Comparison of ENCODE assay signal across 27 cellular contexts in genomic region chr11:77037057-77037456, GRCh38. TPM values are rescaled to one million over a fixed set of nuclear protein-coding genes. Genes with fewer than 3 reads are reported as not detected.
"Had no signal": no experiment of that assay in that cellular context is flagged by ENCODE, and none has a peak within 500 bp of the region (broad histone marks: within the 10 kb centered on the region; RNA-seq: fewer than 3 reads in every experiment).

No MANE protein-coding gene starts in this region.

- H3K9me3 ChIP-seq: MG63 had no signal

- DNase-seq: activated CD4-positive, alpha-beta memory T cell treated with anti-CD3 and anti-CD28 coated beads for 36 hours; activated CD4-positive, alpha-beta T cell treated with anti-CD3 and anti-CD28 coated beads, Interleukin-2, amount 10 ng/mL, durations not matched to agents 7 days and 5 days; activated CD4-positive, CD25-positive, alpha-beta regulatory T cell; activated CD8-positive, alpha-beta memory T cell treated with anti-CD3 and anti-CD28 coated beads for 24 hours; activated gamma-delta T cell; activated naive CD4-positive, alpha-beta T cell treated with anti-CD3 and anti-CD28 coated beads for 36 hours; activated T-cell treated with anti-CD3 and anti-CD28 coated beads, Interleukin-2, amount 50 U/mL, for 4 hours; amygdala; brain microvascular endothelial cell; MG63; MV-4-11; NCI-H1092 treated with DMSO at 0.1 percent for 48 hours; NCI-H1417 treated with DMSO at 0.1 percent for 48 hours; NCI-H1694; NCI-H2029 treated with DMSO at 0.1 percent for 48 hours; NCI-H446; NCI-H524; PC-3; SIG-M5; T-helper 2 cell; T1000 had no signal

- H3K36me3 ChIP-seq: brain microvascular endothelial cell, cardiac muscle cell, MG63 had no signal

- H3K9ac ChIP-seq: KMS-11 had no signal

- H3K4me2 ChIP-seq: KMS-11 had no signal

- ATAC-seq: activated T-cell treated with anti-CD3 and anti-CD28 coated beads, Interleukin-2, amount 50 U/mL, for 4 hours; activated T-helper 17 cell treated with anti-CD3 and anti-CD28 coated beads, Interleukin-2, amount 50 U/mL, for 72 hours; PC-3 had no signal

- H3K27ac Mint-ChIP-seq: activated CD4-positive, alpha-beta memory T cell treated with anti-CD3 and anti-CD28 coated beads for 36 hours; activated CD4-positive, alpha-beta T cell treated with anti-CD3 and anti-CD28 coated beads, Interleukin-2, amount 10 ng/mL, durations not matched to agents 7 days and 5 days; activated naive CD4-positive, alpha-beta T cell treated with anti-CD3 and anti-CD28 coated beads for 36 hours; activated naive CD8-positive, alpha-beta T cell; activated T-helper 17 cell treated with anti-CD3 and anti-CD28 coated beads, Interleukin-2, amount 50 U/mL, for 72 hours had no signal

- FAIRE-seq: TTC549 had no signal

- H3K9me3 Mint-ChIP-seq: activated CD4-positive, alpha-beta memory T cell treated with anti-CD3 and anti-CD28 coated beads for 36 hours; activated CD4-positive, alpha-beta T cell treated with anti-CD3 and anti-CD28 coated beads, Interleukin-2, amount 10 ng/mL, durations not matched to agents 7 days and 5 days; activated naive CD4-positive, alpha-beta T cell treated with anti-CD3 and anti-CD28 coated beads for 36 hours; activated T-cell treated with anti-CD3 and anti-CD28 coated beads, Interleukin-2, amount 50 U/mL, for 4 hours; activated T-helper 17 cell treated with anti-CD3 and anti-CD28 coated beads, Interleukin-2, amount 50 U/mL, for 72 hours had no signal

- H3K36me3 Mint-ChIP-seq: activated CD4-positive, alpha-beta memory T cell treated with anti-CD3 and anti-CD28 coated beads for 36 hours; activated naive CD8-positive, alpha-beta T cell had no signal

- H3K4me3 ChIP-seq: cardiac muscle cell, MG63 had no signal

- H3K4me3 Mint-ChIP-seq: activated CD4-positive, alpha-beta memory T cell treated with anti-CD3 and anti-CD28 coated beads for 36 hours; activated CD4-positive, alpha-beta T cell treated with anti-CD3 and anti-CD28 coated beads, Interleukin-2, amount 10 ng/mL, durations not matched to agents 7 days and 5 days; activated naive CD4-positive, alpha-beta T cell treated with anti-CD3 and anti-CD28 coated beads for 36 hours; activated naive CD8-positive, alpha-beta T cell; activated T-cell treated with anti-CD3 and anti-CD28 coated beads, Interleukin-2, amount 50 U/mL, for 4 hours; activated T-helper 17 cell treated with anti-CD3 and anti-CD28 coated beads, Interleukin-2, amount 50 U/mL, for 72 hours had no signal

- H3K27ac ChIP-seq: brain microvascular endothelial cell, cardiac muscle cell, KMS-11 had no signal

- H3K27me3 ChIP-seq: brain microvascular endothelial cell had no signal

RNA-seq across cellular contexts. Expression of gene B3GNT6, which starts 2.9 kb away (rescaled TPM):
- total RNA-seq: activated CD4-positive, alpha-beta memory T cell treated with anti-CD3 and anti-CD28 coated beads for 36 hours; activated CD4-positive, alpha-beta T cell treated with anti-CD3 and anti-CD28 coated beads, Interleukin-2, amount 10 ng/mL, durations not matched to agents 7 days and 5 days; activated naive CD4-positive, alpha-beta T cell treated with anti-CD3 and anti-CD28 coated beads for 36 hours; activated T-cell treated with anti-CD3 and anti-CD28 coated beads, Interleukin-2, amount 50 U/mL, for 4 hours; activated T-helper 17 cell treated with anti-CD3 and anti-CD28 coated beads, Interleukin-2, amount 50 U/mL, for 72 hours; cardiac muscle cell; RPMI7951 had no signal
- polyA plus RNA-seq: cardiac muscle cell had no signal
